Comparison of ENCODE assay signal across 13 cellular contexts in the genomic region with DNA sequence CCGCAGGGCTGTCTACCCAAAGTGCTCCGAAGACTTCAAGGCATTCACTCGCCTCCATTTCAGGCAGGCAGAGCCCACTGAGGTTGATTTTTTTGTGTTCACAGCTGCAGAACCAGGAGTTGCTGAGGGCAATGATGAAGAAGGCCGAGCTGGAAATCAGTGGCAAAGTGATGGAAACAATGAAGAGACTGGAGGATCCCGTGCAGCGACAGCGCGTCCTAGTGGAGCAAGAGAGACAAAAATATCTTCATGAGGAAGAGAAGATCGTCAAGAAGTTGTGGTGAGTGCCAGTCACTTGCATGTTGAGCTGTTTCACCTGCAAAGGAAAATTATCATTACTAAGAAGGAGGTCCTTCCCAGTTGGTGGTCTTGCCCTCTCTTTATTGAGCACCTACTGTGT.
A peak's percentile ranks its signal among the peaks of the same experiment; 100 is the strongest.
DNase-seq lines count a peak whose midpoint lies in the region; ATAC-seq and TF ChIP-seq lines count a peak whose summit lies in the region.
"Had no signal": no experiment of that assay in that cellular context is flagged by ENCODE, and none has a peak within 500 bp of the region (broad histone marks: within the 10 kb centered on the region; RNA-seq: fewer than 3 reads in every experiment).

No MANE protein-coding gene starts in this region.

- no peak overlapping the region for H3K27ac Mint-ChIP-seq in endothelial cell (ENCODE audit: unreplicated experiment)
- no peak overlapping the region for H3K27ac Mint-ChIP-seq in osteocyte (ENCODE audit: unreplicated experiment)
- H3K27ac Mint-ChIP-seq: activated naive CD4-positive, alpha-beta T cell treated with anti-CD3 and anti-CD28 coated beads, Interleukin-2, amount 50 U/mL, for 24 hours had no signal

- TF ChIP-seq CTCF in endothelial cell (IDR thresholded peaks at IDR 0.05; ENCODE audit: unreplicated experiment) (no peak), osteocyte (IDR thresholded peaks at IDR 0.05) (peak; percentile 46)

- no peaks in the 10 kb centered on the region for H3K9me3 ChIP-seq in MG63
- H3K9me3 ChIP-seq: BLaER1 treated with 17β-estradiol and CSF1 and Interleukin-3, amounts not matched to agents 10 nM and 100 nM had no signal

- peak; percentile 20 for DNase-seq in NCI-H748 (lab: John Stamatoyannopoulos, UW; ENCODE audit: unreplicated experiment)
- no peak for DNase-seq in NCI-H748 treated with DMSO at 0.1 percent for 48 hours (lab: John Stamatoyannopoulos, UW)
- DNase-seq in MG63, result peak; percentile 20
- peak; percentile 21 for DNase-seq in endothelial cell (ENCODE audit: low spot score)
- no peak for DNase-seq in osteocyte (ENCODE audit: extremely low spot score, unreplicated experiment)
- DNase-seq in SHP77 (lab: John Stamatoyannopoulos, UW), result no peak
- DNase-seq: H7; NCI-H524 treated with DMSO at 0.1 percent for 48 hours; stimulated activated naive CD4-positive, alpha-beta T cell treated with Interleukin-2 at 50 U/mL for 16 hours had no signal

- H3K27me3 Mint-ChIP-seq in endothelial cell (ENCODE audit: unreplicated experiment) (no peaks in the 10 kb centered on the region), osteocyte (ENCODE audit: unreplicated experiment) (peaks cover 19% of the 10 kb centered on the region)

- peaks cover 15% of the 10 kb centered on the region for H3K36me3 ChIP-seq in MG63

- H3K9me3 Mint-ChIP-seq in endothelial cell (ENCODE audit: unreplicated experiment) (no peaks in the 10 kb centered on the region), osteocyte (ENCODE audit: unreplicated experiment) (no peaks in the 10 kb centered on the region)
- H3K9me3 Mint-ChIP-seq: activated naive CD4-positive, alpha-beta T cell treated with anti-CD3 and anti-CD28 coated beads, Interleukin-2, amount 50 U/mL, for 24 hours had no signal

- H3K4me3 Mint-ChIP-seq in endothelial cell (ENCODE audit: unreplicated experiment) (no peak overlapping the region), osteocyte (ENCODE audit: unreplicated experiment) (no peak overlapping the region)
- H3K4me3 Mint-ChIP-seq: activated naive CD4-positive, alpha-beta T cell treated with anti-CD3 and anti-CD28 coated beads, Interleukin-2, amount 50 U/mL, for 24 hours had no signal

- H3K36me3 Mint-ChIP-seq in endothelial cell (ENCODE audit: low read depth, unreplicated experiment), result peaks cover 9% of the 10 kb centered on the region
- H3K36me3 Mint-ChIP-seq in osteocyte (ENCODE audit: unreplicated experiment), result no peaks in the 10 kb centered on the region
- H3K36me3 Mint-ChIP-seq: activated naive CD4-positive, alpha-beta T cell treated with anti-CD3 and anti-CD28 coated beads, Interleukin-2, amount 50 U/mL, for 24 hours had no signal

- no peak overlapping the region for H3K4me3 ChIP-seq in MG63
- H3K4me3 ChIP-seq: BLaER1 treated with 17β-estradiol and CSF1 and Interleukin-3, amounts not matched to agents 10 nM and 100 nM had no signal

- H3K4me1 Mint-ChIP-seq in endothelial cell (ENCODE audit: unreplicated experiment) (no peaks in the 10 kb centered on the region), osteocyte (ENCODE audit: unreplicated experiment) (no peaks in the 10 kb centered on the region)
- H3K4me1 Mint-ChIP-seq: activated naive CD4-positive, alpha-beta T cell treated with anti-CD3 and anti-CD28 coated beads, Interleukin-2, amount 50 U/mL, for 24 hours had no signal

- no peaks in the 10 kb centered on the region for H3K27me3 ChIP-seq in MG63
- H3K27me3 ChIP-seq: BLaER1 treated with 17β-estradiol and CSF1 and Interleukin-3, amounts not matched to agents 10 nM and 100 nM had no signal

- no peak for ATAC-seq in HG03521 (IDR thresholded peaks at IDR 0.05; ENCODE audit: unreplicated experiment)
- ATAC-seq in GM19455 (IDR thresholded peaks at IDR 0.05; ENCODE audit: unreplicated experiment), result no peak

Comparison
In these comparisons a context has a peak if more than half of its experiments do, and no peak if none do; other contexts are left out.
1. DNase-seq: peak in NCI-H748 (single experiment), MG63 (single experiment) and endothelial cell (single experiment); none in NCI-H748 treated with DMSO at 0.1 percent for 48 hours (single experiment), osteocyte (single experiment) and SHP77 (0 of 2).